8 cellular contexts compared by ENCODE assay signal in the genomic region with DNA sequence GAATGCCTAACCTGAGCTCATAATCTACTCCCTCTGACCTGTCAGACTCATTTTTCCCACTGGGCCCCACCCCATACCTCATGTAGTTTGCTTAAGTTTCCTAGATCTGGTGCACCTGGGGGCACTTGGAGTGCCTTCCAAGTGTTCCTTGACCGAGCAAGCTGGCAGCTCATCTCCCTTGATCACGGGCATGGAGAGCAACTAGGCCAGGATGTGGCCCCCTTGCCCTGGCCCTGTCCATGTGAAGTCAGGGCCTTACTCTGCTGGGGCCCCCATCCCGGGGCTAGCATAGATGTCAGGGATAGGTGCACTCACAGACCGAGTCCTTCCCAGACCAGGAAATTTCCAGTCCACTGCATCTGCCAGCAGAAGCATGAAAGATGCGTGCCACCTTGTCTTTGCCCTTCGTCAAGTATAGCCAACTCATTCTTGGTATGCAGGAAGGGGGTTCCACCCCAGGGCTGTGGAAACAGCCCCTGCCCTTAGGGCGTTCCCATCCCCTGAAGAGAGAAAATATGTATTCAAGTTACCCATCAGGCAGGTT. TPM values are rescaled to one million over a fixed set of nuclear protein-coding genes. Genes with fewer than 3 reads are reported as not detected.
DNase-seq lines count a peak whose midpoint lies in the region; ATAC-seq and TF ChIP-seq lines count a peak whose summit lies in the region.

No MANE protein-coding gene starts in this region.

- H4K12ac ChIP-seq in trophoblast cell (ENCODE audit: low read depth, low read length), result no peak overlapping the region

- H3K4me3 Mint-ChIP-seq in activated CD8-positive, alpha-beta T cell treated with anti-CD3 and anti-CD28 coated beads for 36 hours, result peak overlapping the region; percentile 93

- no peak overlapping the region for H3K18ac ChIP-seq in trophoblast cell (ENCODE audit: low read length)

- no peaks in the 10 kb centered on the region for H3K9me3 ChIP-seq in trophoblast cell (ENCODE audit: insufficient read depth, low read depth, low read length)

- no peak overlapping the region for H2BK12ac ChIP-seq in trophoblast cell (ENCODE audit: low read length)

- no peak overlapping the region for H2AK5ac ChIP-seq in trophoblast cell (ENCODE audit: low read length)

- peaks cover 8 to 9% of the 10 kb centered on the region in 2 experiments for H3K4me1 ChIP-seq in trophoblast cell (ENCODE audit: control insufficient read depth in 1 of 2, insufficient read depth in 2 of 2, low read length in 2 of 2)

- ATAC-seq in HG03097 (IDR thresholded peaks at IDR 0.05; ENCODE audit: low FRiP score, unreplicated experiment), result peak; percentile 1
- ATAC-seq in activated CD8-positive, alpha-beta T cell treated with anti-CD3 and anti-CD28 coated beads for 36 hours, result peak; percentile 45
- ATAC-seq in HG02852 (IDR thresholded peaks at IDR 0.05; ENCODE audit: unreplicated experiment), result no peak

- no peaks in the 10 kb centered on the region for H3K36me3 ChIP-seq in GM06990 (ENCODE audit: control insufficient read depth, insufficient read depth, low read length)
- H3K36me3 ChIP-seq in trophoblast cell (ENCODE audit: control insufficient read depth in 1 of 2, insufficient read depth in 2 of 2, low read length in 2 of 2), result no peaks in the 10 kb centered on the region

- peak overlapping the region; percentile 74 for H3K4me2 ChIP-seq in trophoblast cell (ENCODE audit: low read length)

- peak; percentile 44 for DNase-seq in GM06990 (ENCODE audit: extremely low read depth, insufficient read length)
- peak; percentile 58 for DNase-seq in activated CD8-positive, alpha-beta T cell treated with anti-CD3 and anti-CD28 coated beads for 36 hours
- DNase-seq in fibroblast of villous mesenchyme (ENCODE audit: low read depth), result no peak
- DNase-seq in trophoblast cell, result peak; percentile 56 to 67
- no peak for DNase-seq in HEK293T (ENCODE audit: extremely low spot score)
- no peak for DNase-seq in CD1c-positive myeloid dendritic cell (ENCODE audit: extremely low spot score)

- no peaks in the 10 kb centered on the region for H3K79me2 ChIP-seq in trophoblast cell (ENCODE audit: control insufficient read depth, insufficient read depth, low read length, poor library complexity)

- no peak for TF ChIP-seq CTCF in GM06990 (IDR thresholded peaks at IDR 0.05; ENCODE audit: insufficient read depth, low read length, poor library complexity, severe bottlenecking)
- TF ChIP-seq CTCF in activated CD8-positive, alpha-beta T cell treated with anti-CD3 and anti-CD28 coated beads for 36 hours (IDR thresholded peaks at IDR 0.05), result no peak
- TF ChIP-seq CTCF in fibroblast of villous mesenchyme (IDR thresholded peaks at IDR 0.05; ENCODE audit: insufficient read depth, low read depth, low read length), result no peak

- H4K8ac ChIP-seq in trophoblast cell (ENCODE audit: low read depth, low read length), result no peak overlapping the region

- CTCF ChIA-PET in activated CD8-positive, alpha-beta T cell treated with anti-CD3 and anti-CD28 coated beads for 36 hours (lab: Charles Lee), result interaction anchor here (0.7 to 8.3 kb wide), 21 partner anchors 9 to 304 kb away, joined by 3 to 51 read pairs (median 4); no protein-coding TSS in a partner anchor
- CTCF ChIA-PET in HEK293T (lab: Yijun Ruan, JAX), result interaction anchor here (1.3 to 1.5 kb wide), 5 partner anchors 9 to 139 kb away, joined by 3 to 6 read pairs (median 5); no protein-coding TSS in a partner anchor

- no peak overlapping the region for H3K14ac ChIP-seq in trophoblast cell (ENCODE audit: low read length)

- peaks cover 36% of the 10 kb centered on the region for H3K36me3 Mint-ChIP-seq in activated CD8-positive, alpha-beta T cell treated with anti-CD3 and anti-CD28 coated beads for 36 hours (ENCODE audit: low read depth)

- no peak overlapping the region for H2BK120ac ChIP-seq in trophoblast cell (ENCODE audit: insufficient read depth, low read length, poor library complexity)

- intact Hi-C loops in activated CD8-positive, alpha-beta T cell treated with anti-CD3 and anti-CD28 coated beads for 36 hours (cut with micrococcal nuclease), result no loop called here

- H3K4me1 Mint-ChIP-seq in activated CD8-positive, alpha-beta T cell treated with anti-CD3 and anti-CD28 coated beads for 36 hours (ENCODE audit: low read depth), result peaks cover 60% of the 10 kb centered on the region

- H3K9me3 Mint-ChIP-seq in activated CD8-positive, alpha-beta T cell treated with anti-CD3 and anti-CD28 coated beads for 36 hours, result peaks cover 11% of the 10 kb centered on the region

- H4K91ac ChIP-seq in trophoblast cell (ENCODE audit: low read depth, low read length), result no peak overlapping the region

- no peak overlapping the region for H3K9ac ChIP-seq in trophoblast cell (ENCODE audit: low read length)

- no peaks in the 10 kb centered on the region for H3K27me3 Mint-ChIP-seq in activated CD8-positive, alpha-beta T cell treated with anti-CD3 and anti-CD28 coated beads for 36 hours

- H3K4ac ChIP-seq in trophoblast cell (ENCODE audit: low read depth, low read length), result no peak overlapping the region

- no peak overlapping the region for H2AFZ ChIP-seq in trophoblast cell (ENCODE audit: insufficient read depth, low read length, poor library complexity)

- H3K4me3 ChIP-seq in GM06990 (replicated peaks; ENCODE audit: low read depth, low read length) (peak overlapping the region; percentile 90), fibroblast of villous mesenchyme (ENCODE audit: low read depth, low read length) (peak overlapping the region; percentile 70), trophoblast cell (ENCODE audit: low read depth, low read length) (no peak overlapping the region)

- no peak overlapping the region for H3K23ac ChIP-seq in trophoblast cell (ENCODE audit: low read length)

- POLR2A ChIA-PET in activated CD8-positive, alpha-beta T cell treated with anti-CD3 and anti-CD28 coated beads for 36 hours (lab: Charles Lee), result interaction anchor here (0.6 to 8.5 kb wide), 20 partner anchors 9 to 641 kb away, joined by 3 to 393 read pairs (median 6); partner anchors contain the start of genes HSPA4, IRF1 and SLC22A5
- POLR2A ChIA-PET in HEK293T (lab: Yijun Ruan, JAX), result interaction anchor here (1.0 to 2.9 kb wide), 5 partner anchors 16 to 118 kb away, joined by 3 to 14 read pairs (median 8); partner anchors contain the start of genes IRF1 and SLC22A4

- no CpG with 5 or more reads among the region's 7 CpGs for WGBS in trophoblast cell (ENCODE audit: extremely low coverage, insufficient coverage, insufficient read length)

- peak overlapping the region; percentile 100 for H3K27ac Mint-ChIP-seq in activated CD8-positive, alpha-beta T cell treated with anti-CD3 and anti-CD28 coated beads for 36 hours

- H3K27ac ChIP-seq in trophoblast cell (ENCODE audit: low read depth, low read length), result no peak overlapping the region

- H3K27me3 ChIP-seq in GM06990 (replicated peaks; ENCODE audit: control insufficient read depth, insufficient read depth, low read length) (no peaks in the 10 kb centered on the region), trophoblast cell (ENCODE audit: insufficient read depth, low read length) (no peaks in the 10 kb centered on the region)

- H3K79me1 ChIP-seq in trophoblast cell (ENCODE audit: low read length), result peaks cover 5% of the 10 kb centered on the region

- no peak overlapping the region for H2BK5ac ChIP-seq in trophoblast cell (ENCODE audit: low read depth, low read length, poor library complexity)

TF ChIP-seq in HEK293T, 16 proteins besides CTCF, POLR2A, EP300 and RAD21:
- TF ChIP-seq SUZ12 (IDR thresholded peaks at IDR 0.05) (no peak), HDGF (IDR thresholded peaks at IDR 0.05; ENCODE audit: borderline replicate concordance) (no peak)

RNA-seq across cellular contexts. Expression of gene SLC22A5, which starts 41.9 kb away (rescaled TPM):
- 1 to 10 TPM; 4.0 to 4.1 TPM for total RNA-seq in activated CD8-positive, alpha-beta T cell treated with anti-CD3 and anti-CD28 coated beads for 36 hours
- total RNA-seq in fibroblast of villous mesenchyme, result 5.8 and 7.3 TPM in 2 replicates
- polyA plus RNA-seq in trophoblast cell (2013), result 6.1 and 6.6 TPM in 2 replicates

Comparison
In these comparisons a context has a peak if more than half of its experiments do, and no peak if none do; other contexts are left out.
1. DNase-seq: peak in GM06990 (single experiment), activated CD8-positive, alpha-beta T cell treated with anti-CD3 and anti-CD28 coated beads for 36 hours (single experiment) and trophoblast cell (2 of 2); none in fibroblast of villous mesenchyme (single experiment), HEK293T (single experiment) and CD1c-positive myeloid dendritic cell (single experiment).